Comparison of ENCODE assay signal across 8 cellular contexts in genomic region chr7:2555121-2556052, GRCh38. TPM values are rescaled to one million over a fixed set of nuclear protein-coding genes. Genes with fewer than 3 reads are reported as not detected.
DNase-seq lines count a peak whose midpoint lies in the region; ATAC-seq, FAIRE-seq and TF ChIP-seq lines count a peak whose summit lies in the region.

Gene BRAT1 (minus strand): TSS chr7:2555524. CDS start chr7:2554431, 1,093 bp downstream.

- H3K4me1 ChIP-seq in HepG2 (ENCODE audit: insufficient read depth, low read length), result peaks cover 48% of the 10 kb centered on the region

- in situ Hi-C loops in HepG2 (cut with HindIII; ENCODE audit: extremely low pct_ligation_motif_present, low pct_unique_long_range_greater_than_20kb), result no loop called here

- BruUV-seq in HepG2 (replicated peaks; lab: Mats Ljungman, UMichigan), result no TSS peak

- H4K20me1 ChIP-seq in HepG2 (ENCODE audit: insufficient read depth, low read length), result no peaks in the 10 kb centered on the region

- H3K79me2 ChIP-seq in HepG2 (ENCODE audit: insufficient read depth, low read length), result peaks cover 16% of the 10 kb centered on the region

- peak within 1 kb of the TSS; percentile 72 to 90 (median 86) for H3K4me3 ChIP-seq in HepG2 (replicated peaks in 1 of 3; ENCODE audit: insufficient read depth in 1 of 3, low read depth in 2 of 3, low read length in 3 of 3)

- peak within 1 kb of the TSS; percentile 83 to 97 (median 90) for H3K27ac Mint-ChIP-seq in CD14-positive monocyte
- H3K27ac Mint-ChIP-seq in dendritic cell treated with granulocyte-macrophage colony-stimulating factor and Interleukin-4, amounts not matched to agents 40 ng/mL and 50 ng/mL, for 4 days, result peak within 1 kb of the TSS; percentile 97

- no peaks in the 10 kb centered on the region for H3K9me3 ChIP-seq in HepG2 (ENCODE audit: low read length)

- TF ChIP-seq RAD21 in HepG2 (CRISPR knock-in tag; IDR thresholded peaks at IDR 0.05), result no peak

- peak within 1 kb of the TSS; percentile 100 for H3K27ac ChIP-seq in HepG2 (ENCODE audit: extremely low read length, insufficient read depth, low read length)

- peak within 1 kb of the TSS; percentile 54 for H2AFZ ChIP-seq in HepG2 (ENCODE audit: low read length)

- peak within 1 kb of the TSS; percentile 85 to 90 for H3K4me3 Mint-ChIP-seq in CD14-positive monocyte
- peak within 1 kb of the TSS; percentile 86 for H3K4me3 Mint-ChIP-seq in dendritic cell treated with granulocyte-macrophage colony-stimulating factor and Interleukin-4, amounts not matched to agents 40 ng/mL and 50 ng/mL, for 4 days

- H3K9me3 Mint-ChIP-seq in CD14-positive monocyte, result peaks cover 0 to 2% (median 0%) of the 10 kb centered on the region in 7 donors
- H3K9me3 Mint-ChIP-seq in dendritic cell treated with granulocyte-macrophage colony-stimulating factor and Interleukin-4, amounts not matched to agents 40 ng/mL and 50 ng/mL, for 4 days, result no peaks in the 10 kb centered on the region

- ATAC-seq in GM19351 (IDR thresholded peaks at IDR 0.05; ENCODE audit: unreplicated experiment), result peak; percentile 73
- peak; percentile 30 for ATAC-seq in HG03558 (IDR thresholded peaks at IDR 0.05; ENCODE audit: extremely low read depth, unreplicated experiment)
- peak; percentile 86 for ATAC-seq in HepG2

- no peaks in the 10 kb centered on the region for H3K27me3 Mint-ChIP-seq in CD14-positive monocyte (ENCODE audit: low read depth in 3 of 3)
- H3K27me3 Mint-ChIP-seq in dendritic cell treated with granulocyte-macrophage colony-stimulating factor and Interleukin-4, amounts not matched to agents 40 ng/mL and 50 ng/mL, for 4 days, result no peaks in the 10 kb centered on the region

- peaks cover 10 to 28% of the 10 kb centered on the region in 2 donors for H3K36me3 Mint-ChIP-seq in CD14-positive monocyte
- peaks cover 41% of the 10 kb centered on the region for H3K36me3 Mint-ChIP-seq in dendritic cell treated with granulocyte-macrophage colony-stimulating factor and Interleukin-4, amounts not matched to agents 40 ng/mL and 50 ng/mL, for 4 days (ENCODE audit: low read depth)

- TF ChIP-seq POLR2A in HepG2 (IDR thresholded peaks at IDR 0.05; ENCODE audit: insufficient read depth in 1 of 2, low read depth in 2 of 2, low read length in 2 of 2), result peak; percentile 58 to 91

- no peak for TF ChIP-seq EP300 in HepG2 (IDR thresholded peaks at IDR 0.05; ENCODE audit: low read depth in 2 of 2, low read length in 2 of 2)
- no peak; the same call in 1 of the 2 replicates for TF ChIP-seq EP300 in HepG2 (CRISPR knock-in tag; IDR thresholded peaks at IDR 0.05; ENCODE audit: borderline replicate concordance)

- CTCF ChIA-PET in HepG2 (lab: Yijun Ruan, JAX; ENCODE audit: low intra/inter-chr PET ratio, low total read pairs), result no interaction called here

- intact Hi-C loops in CD14-positive monocyte (cut with micrococcal nuclease), result loop anchor here (5.0 to 10.0 kb wide), 3 partner anchors 33 to 81 kb away; partner anchors contain the start of genes GRIFIN (in 1 of the 2) and TTYH3 (in 1 of the 2)
- intact Hi-C loops in dendritic cell treated with granulocyte-macrophage colony-stimulating factor and Interleukin-4, amounts not matched to agents 40 ng/mL and 50 ng/mL, for 4 days (cut with micrococcal nuclease), result loop anchor here (5.0 kb wide), 3 partner anchors 33 to 87 kb away; partner anchors contain the start of gene GRIFIN
- intact Hi-C loops in HepG2 (cut with micrococcal nuclease; ENCODE audit: unreplicated experiment), result loop anchor here (5.0 kb wide), 1 partner anchor 67 kb away; no protein-coding TSS in a partner anchor

- H3K27me3 ChIP-seq in HepG2 (ENCODE audit: control insufficient read depth in 1 of 2, insufficient read depth in 2 of 2, low read length in 2 of 2), result no peaks in the 10 kb centered on the region

- peak within 1 kb of the TSS; percentile 91 for H3K4me2 ChIP-seq in HepG2 (ENCODE audit: low read depth, low read length)

- H3K9ac ChIP-seq in HepG2 (ENCODE audit: insufficient read depth, low read depth, low read length), result peak within 1 kb of the TSS; percentile 99

- peak; percentile 60 for FAIRE-seq in HepG2 (lab: Jason Lieb, UNC)

- TF ChIP-seq CTCF in CD14-positive monocyte (IDR thresholded peaks at IDR 0.05) (peak; percentile 59), HepG2 (CRISPR knock-in tag; IDR thresholded peaks at IDR 0.05) (peak; percentile 55)

- peaks cover 0 to 4% of the 10 kb centered on the region in 2 experiments; a peak in 1 of 5 replicates for H3K36me3 ChIP-seq in HepG2 (replicated peaks in 1 of 2; ENCODE audit: control insufficient read depth in 1 of 2, insufficient read depth in 2 of 2, low read length in 2 of 2)

- DNase-seq in CD14-positive monocyte (ENCODE audit: low spot score) (peak; percentile 94), NCI-H748 (lab: John Stamatoyannopoulos, UW; ENCODE audit: unreplicated experiment) (peak; percentile 97), HepG2 (ENCODE audit: low spot score) (peak; percentile 92)
- DNase-seq in activated CD4-positive, alpha-beta T cell treated with anti-CD3 and anti-CD28 coated beads, Interleukin-2, amount 50 U/mL, for 24 hours (ENCODE audit: low read depth in 1 of 2, low spot score in 1 of 2), result peak; percentile 92 to 94
- peak; percentile 97 for DNase-seq in stimulated activated CD4-positive, alpha-beta T cell treated with anti-CD3 and anti-CD28 coated beads, Interleukin-4, amount 100 ng/mL, for 1 hour

- peaks cover 51% of the 10 kb centered on the region for H3K4me1 Mint-ChIP-seq in CD14-positive monocyte
- H3K4me1 Mint-ChIP-seq in dendritic cell treated with granulocyte-macrophage colony-stimulating factor and Interleukin-4, amounts not matched to agents 40 ng/mL and 50 ng/mL, for 4 days (ENCODE audit: low read depth), result peaks cover 53% of the 10 kb centered on the region

- POLR2A ChIA-PET in HepG2 (lab: Yijun Ruan, JAX), result interaction anchor here (0.6 to 1.0 kb wide), 6 partner anchors 17 to 956 kb away, joined by 3 to 4 read pairs (median 3); no protein-coding TSS in a partner anchor

- WGBS in HepG2 (ENCODE audit: low lambda C conversion rate), result 1% methylated on average over 29 of the region's 79 CpGs

TF ChIP-seq in HepG2, 621 proteins besides CTCF, POLR2A, EP300 and RAD21 (continues in another document):
- TF ChIP-seq CSRNP1 (CRISPR knock-in tag; IDR thresholded peaks at IDR 0.05), result peak; percentile 46; the same call in 1 of the 2 replicates
- no peak for TF ChIP-seq SKI (IDR thresholded peaks at IDR 0.05; ENCODE audit: partially characterized antibody)
- peak; percentile 75 for TF ChIP-seq SMAD1 (CRISPR knock-in tag; IDR thresholded peaks at IDR 0.05; ENCODE audit: borderline replicate concordance, low read depth)
- 0 out of 2 replicates have a peak, but pooled peaks have one; percentile 7 for TF ChIP-seq FOXM1 (CRISPR knock-in tag; IDR thresholded peaks at IDR 0.05)

RNA-seq across cellular contexts. Expression of gene BRAT1, which starts in this region (rescaled TPM):
- polyA plus RNA-seq in CD14-positive monocyte (10 to 100 TPM; 31.6 to 32.5 TPM), HepG2 (2011; rRNA removed) (10.2 and 14.6 TPM in 2 replicates)
- total RNA-seq in HepG2 (2016; rRNA removed; fragmentation: Illumina TruSeq; extraction: Trizol), result 16.7 and 20.3 TPM in 2 replicates
- total RNA-seq in HepG2 (2016; cell fraction: cytosol; rRNA removed; fragmentation: Illumina TruSeq; extraction: Trizol; ENCODE audit: low read depth), result 3.4 and 3.6 TPM in 2 replicates
- total RNA-seq in HepG2 (2016; cell fraction: insoluble cytoplasmic fraction; rRNA removed; fragmentation: Illumina TruSeq; extraction: Trizol), result 13.2 and 21.6 TPM in 2 replicates
- total RNA-seq in HepG2 (2016; cell fraction: membrane; rRNA removed; fragmentation: Illumina TruSeq; extraction: Trizol), result 6.7 and 7.9 TPM in 2 replicates
- 18.7 and 21.1 TPM in 2 replicates for total RNA-seq in HepG2 (2016; cell fraction: nucleus; rRNA removed; fragmentation: Illumina TruSeq; extraction: Trizol)
- 5.0 and 10.7 TPM in 2 replicates for polyA plus RNA-seq in HepG2 (2011; cell fraction: cytosol; rRNA removed)
- 126 and 171 TPM in 2 replicates for polyA plus RNA-seq in HepG2 (2011; cell fraction: nucleus; rRNA removed)
- polyA plus RNA-seq in HepG2 (2012), result 10.2 and 14.9 TPM in 2 replicates
- 1.2 and 1.3 TPM in 2 replicates for polyA plus RNA-seq in HepG2 (2016; cell fraction: cytosol; fragmentation: Illumina TruSeq; extraction: Trizol; ENCODE audit: low read depth)
- polyA plus RNA-seq in HepG2 (2016; cell fraction: insoluble cytoplasmic fraction; fragmentation: Illumina TruSeq; extraction: Trizol; ENCODE audit: low read depth), result 10.1 and 12.8 TPM in 2 replicates
- 3.8 and 4.4 TPM in 2 replicates for polyA plus RNA-seq in HepG2 (2016; cell fraction: membrane; fragmentation: Illumina TruSeq; extraction: Trizol; ENCODE audit: low read depth)
- 43.7 and 48.3 TPM in 2 replicates for polyA plus RNA-seq in HepG2 (2016; cell fraction: nucleus; fragmentation: Illumina TruSeq; extraction: Trizol; ENCODE audit: insufficient read depth, low read depth)
- polyA minus RNA-seq in HepG2 (2011; rRNA and poly(A)+ RNA removed; ENCODE audit: low replicate concordance), result 16.2 and 23.5 TPM in 2 replicates
- 7.9 and 8.9 TPM in 2 replicates for polyA minus RNA-seq in HepG2 (2011; cell fraction: cytosol; rRNA and poly(A)+ RNA removed)
- 10.3 and 10.4 TPM in 2 replicates for polyA minus RNA-seq in HepG2 (2011; cell fraction: nucleus; rRNA and poly(A)+ RNA removed)

Comparison
In these comparisons a context has a peak if more than half of its experiments do, and no peak if none do; other contexts are left out.
1. Peak in every context shown above with its lines: DNase-seq, ATAC-seq, H3K4me3 ChIP-seq and H3K27ac ChIP-seq.
2. ATAC-seq: peak in every context shown above with its lines; median percentile 86 in HepG2; 73 in GM19351; 30 in HG03558.